Comparison of ENCODE assay signal across 1 cellular context in genomic region chr2:6866239-6866745, GRCh38.
TF ChIP-seq lines count a peak whose summit lies in the region.

No MANE protein-coding gene starts in this region.

TF ChIP-seq in SK-N-SH treated with all-trans-retinoic acid at 6 μM for 48 hours, 23 proteins besides CTCF, POLR2A, EP300 and RAD21 (continued from another document):
- TF ChIP-seq TSHZ2 (CRISPR knock-in tag; IDR thresholded peaks at IDR 0.05) (no peak), SNAI2 (CRISPR knock-in tag; IDR thresholded peaks at IDR 0.05) (no peak)
